28 cellular contexts compared by ENCODE assay signal in the genomic region with DNA sequence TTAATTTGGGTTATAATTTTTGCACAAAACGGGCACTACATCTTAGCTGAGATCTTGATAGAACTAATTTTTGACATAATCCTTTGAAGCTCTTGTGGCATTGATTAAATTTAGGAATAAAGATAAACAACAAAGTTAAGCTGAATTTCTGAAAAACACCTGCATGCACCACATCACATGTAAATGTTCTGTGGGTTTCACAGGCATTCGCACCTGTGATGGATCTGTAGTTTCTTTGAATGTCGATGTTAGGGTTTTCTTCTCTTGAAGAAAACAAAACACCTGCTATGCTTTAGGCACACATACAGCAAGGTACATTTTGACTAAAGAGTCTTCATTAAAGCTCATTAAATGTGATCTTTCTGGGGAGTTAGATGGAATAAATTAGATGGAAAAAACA.
DNase-seq lines count a peak whose midpoint lies in the region; ATAC-seq and TF ChIP-seq lines count a peak whose summit lies in the region.
"Had no signal": no experiment of that assay in that cellular context is flagged by ENCODE, and none has a peak within 500 bp of the region (broad histone marks: within the 10 kb centered on the region; RNA-seq: fewer than 3 reads in every experiment).

No MANE protein-coding gene starts in this region.

- CTCF ChIA-PET in T-cell (lab: Charles Lee): interaction anchor here (0.7 to 1.7 kb wide), 5 partner anchors 8 to 189 kb away, joined by 3 to 8 read pairs (median 3); no protein-coding TSS in a partner anchor
- CTCF ChIA-PET in naive thymus-derived CD4-positive, alpha-beta T cell (lab: Charles Lee): interaction anchor here (1.0 to 1.7 kb wide), 4 partner anchors 11 to 129 kb away, joined by 3 to 12 read pairs (median 4); no protein-coding TSS in a partner anchor
- CTCF ChIA-PET in HEK293T (lab: Yijun Ruan, JAX): interaction anchor here (0.5 kb wide), 1 partner anchor 80 kb away, joined by 3 read pairs; no protein-coding TSS in a partner anchor

- peak overlapping the region; percentile 70 for H3K27ac Mint-ChIP-seq in activated T-cell treated with anti-CD3 and anti-CD28 coated beads, Interleukin-2, amount 50 U/mL, for 72 hours
- peak overlapping the region; percentile 84 to 89 for H3K27ac Mint-ChIP-seq in T-cell
- H3K27ac Mint-ChIP-seq in naive thymus-derived CD4-positive, alpha-beta T cell: peak overlapping the region; percentile 9 to 100 (median 97)
- H3K27ac Mint-ChIP-seq: activated naive CD8-positive, alpha-beta T cell treated with anti-CD3 and anti-CD28 coated beads, Interleukin-2, amount 10 ng/mL, durations not matched to agents 7 days and 5 days; H9; nephron had no signal

- no peak for DNase-seq in activated T-cell treated with anti-CD3 and anti-CD28 coated beads, Interleukin-2, amount 50 U/mL, for 72 hours
- no peak for DNase-seq in activated T-cell treated with anti-CD3 and anti-CD28 coated beads, Interleukin-2, amount 50 U/mL, for 1 hour
- peak; percentile 18 for DNase-seq in GM12865 (ENCODE audit: low read depth)
- DNase-seq in T-cell: peak in 7 of 34 experiments; percentile 21 to 52 (median 36)
- peak in 7 of 9 donors; percentile 48 to 83 (median 77) for DNase-seq in naive thymus-derived CD4-positive, alpha-beta T cell
- DNase-seq in HEK293T (ENCODE audit: extremely low spot score): no peak
- no peak for DNase-seq in stimulated activated CD4-positive, alpha-beta T cell treated with anti-CD3 and anti-CD28 coated beads, Interleukin-4, amount 100 ng/mL, for 24 hours
- DNase-seq in GM13976 (ENCODE audit: low spot score): no peak
- DNase-seq: ACHN; activated CD4-positive, alpha-beta T cell treated with anti-CD3 and anti-CD28 coated beads for 48 hours; activated naive CD8-positive, alpha-beta T cell treated with anti-CD3 and anti-CD28 coated beads, Interleukin-2, amount 10 ng/mL, durations not matched to agents 7 days and 5 days; effector memory CD4-positive, alpha-beta T cell; foreskin melanocyte; H9; hippocampal formation; IMR-90; left lung; NCI-H526 treated with DMSO at 0.1 percent for 48 hours; stimulated activated CD4-positive, alpha-beta T cell treated with anti-CD3 and anti-CD28 coated beads, Interleukin-15, amount 100 ng/mL, for 24 hours; stimulated activated CD8-positive, alpha-beta memory T cell treated with anti-CD3 and anti-CD28 coated beads, Interleukin-4, amount 100 ng/mL, for 48 hours; SW 1271; uterus had no signal

- no peak for ATAC-seq in activated T-cell treated with anti-CD3 and anti-CD28 coated beads, Interleukin-2, amount 50 U/mL, for 72 hours (replicated peaks in 1 of 2)
- peak in 3 of 4 experiments; percentile 30 to 68 (median 32) for ATAC-seq in T-cell (replicated peaks in 1 of 4)
- peak; percentile 68 for ATAC-seq in naive thymus-derived CD4-positive, alpha-beta T cell
- ATAC-seq: esophagus mucosa, left lung, Right ventricle myocardium inferior, sciatic nerve had no signal

- H3K27me3 ChIP-seq in naive thymus-derived CD4-positive, alpha-beta T cell (ENCODE audit: control insufficient read depth in 2 of 2, insufficient read depth in 2 of 2, low read length in 2 of 2): no peaks in the 10 kb centered on the region
- H3K27me3 ChIP-seq: BLaER1, left lung, uterus had no signal

- no peak for TF ChIP-seq CTCF in GM12865 (IDR thresholded peaks at IDR 0.05; ENCODE audit: insufficient read depth, low read depth, low read length, missing control alignments)
- no peak for TF ChIP-seq CTCF in GM13976 (IDR thresholded peaks at IDR 0.05; ENCODE audit: borderline replicate concordance, control extremely low read depth, extremely low read depth, insufficient read depth, missing control alignments)

- peaks cover 0 to 2% of the 10 kb centered on the region in 2 donors for H3K9me3 Mint-ChIP-seq in activated T-cell treated with anti-CD3 and anti-CD28 coated beads, Interleukin-2, amount 50 U/mL, for 72 hours
- H3K9me3 Mint-ChIP-seq in T-cell: no peaks in the 10 kb centered on the region
- H3K9me3 Mint-ChIP-seq in naive thymus-derived CD4-positive, alpha-beta T cell: peaks cover 0 to 15% (median 1%) of the 10 kb centered on the region in 11 donors
- H3K9me3 Mint-ChIP-seq: activated naive CD8-positive, alpha-beta T cell treated with anti-CD3 and anti-CD28 coated beads, Interleukin-2, amount 10 ng/mL, durations not matched to agents 7 days and 5 days; nephron had no signal

- peaks cover 10 to 52% of the 10 kb centered on the region in 2 donors for H3K36me3 Mint-ChIP-seq in activated T-cell treated with anti-CD3 and anti-CD28 coated beads, Interleukin-2, amount 50 U/mL, for 72 hours (ENCODE audit: insufficient read depth in 2 of 2)
- H3K36me3 Mint-ChIP-seq in T-cell: peaks cover 71% of the 10 kb centered on the region
- peaks cover 9 to 52% (median 47%) of the 10 kb centered on the region in 5 donors for H3K36me3 Mint-ChIP-seq in naive thymus-derived CD4-positive, alpha-beta T cell

- peaks cover 0 to 7% (median 2%) of the 10 kb centered on the region in 3 experiments for H3K36me3 ChIP-seq in naive thymus-derived CD4-positive, alpha-beta T cell (ENCODE audit: control insufficient read depth in 2 of 3, insufficient read depth in 3 of 3, low read length in 3 of 3)
- H3K36me3 ChIP-seq: uterus had no signal

- intact Hi-C loops in naive thymus-derived CD4-positive, alpha-beta T cell (cut with micrococcal nuclease): loop anchor here in 1 of 2 donors (1.0 kb wide), 3 partner anchors 10 to 16 kb away; no protein-coding TSS in a partner anchor

- peak overlapping the region in 1 of 2 donors; percentile 39 for H3K4me3 Mint-ChIP-seq in activated T-cell treated with anti-CD3 and anti-CD28 coated beads, Interleukin-2, amount 50 U/mL, for 72 hours
- peak overlapping the region in 1 of 3 donors; percentile 61 for H3K4me3 Mint-ChIP-seq in T-cell
- H3K4me3 Mint-ChIP-seq in naive thymus-derived CD4-positive, alpha-beta T cell: peak overlapping the region in 9 of 10 donors; percentile 12 to 74 (median 39)
- H3K4me3 Mint-ChIP-seq: activated naive CD8-positive, alpha-beta T cell treated with anti-CD3 and anti-CD28 coated beads, Interleukin-2, amount 10 ng/mL, durations not matched to agents 7 days and 5 days; H9; nephron had no signal

- H3K4me3 ChIP-seq in GM12865 (ENCODE audit: low read depth, low read length): no peak overlapping the region
- no peak overlapping the region for H3K4me3 ChIP-seq in naive thymus-derived CD4-positive, alpha-beta T cell (ENCODE audit: low read length)
- H3K4me3 ChIP-seq: BLaER1, left lung, uterus had no signal

- peaks cover 0 to 78% of the 10 kb centered on the region in 2 donors for H3K4me1 ChIP-seq in naive thymus-derived CD4-positive, alpha-beta T cell (ENCODE audit: control insufficient read depth in 2 of 2, insufficient read depth in 2 of 2, low read length in 2 of 2)
- H3K4me1 ChIP-seq: left lung, parathyroid adenoma, uterus had no signal

- peak overlapping the region; percentile 84 for H3K27ac ChIP-seq in naive thymus-derived CD4-positive, alpha-beta T cell (ENCODE audit: low read depth, low read length)
- H3K27ac ChIP-seq: BLaER1, left lung, parathyroid adenoma, uterus had no signal

- in situ Hi-C loops in GM13976 (cut with MboI; ENCODE audit: low sequenced_read_pairs, unreplicated experiment): no loop called here

- H3K4me1 Mint-ChIP-seq in activated T-cell treated with anti-CD3 and anti-CD28 coated beads, Interleukin-2, amount 50 U/mL, for 72 hours (ENCODE audit: low read depth): peaks cover 69% of the 10 kb centered on the region
- peaks cover 57 to 91% (median 67%) of the 10 kb centered on the region in 3 donors for H3K4me1 Mint-ChIP-seq in T-cell
- peaks cover 33 to 94% (median 89%) of the 10 kb centered on the region in 7 donors for H3K4me1 Mint-ChIP-seq in naive thymus-derived CD4-positive, alpha-beta T cell
- H3K4me1 Mint-ChIP-seq: nephron had no signal

- H3K27me3 Mint-ChIP-seq in activated T-cell treated with anti-CD3 and anti-CD28 coated beads, Interleukin-2, amount 50 U/mL, for 72 hours (ENCODE audit: low read depth): no peaks in the 10 kb centered on the region
- no peaks in the 10 kb centered on the region for H3K27me3 Mint-ChIP-seq in T-cell
- H3K27me3 Mint-ChIP-seq in naive thymus-derived CD4-positive, alpha-beta T cell: no peaks in the 10 kb centered on the region
- H3K27me3 Mint-ChIP-seq: activated naive CD8-positive, alpha-beta T cell treated with anti-CD3 and anti-CD28 coated beads, Interleukin-2, amount 10 ng/mL, durations not matched to agents 7 days and 5 days had no signal

- POLR2A ChIA-PET in T-cell (lab: Charles Lee) (interaction anchor here in 1 of 2 donors (0.9 kb wide), 1 partner anchor 43 kb away, joined by 3 read pairs; no protein-coding TSS in a partner anchor), HEK293T (lab: Yijun Ruan, JAX) (no interaction called here)
- POLR2A ChIA-PET in naive thymus-derived CD4-positive, alpha-beta T cell (lab: Charles Lee): interaction anchor here (0.6 to 1.7 kb wide), 5 partner anchors 9 to 60 kb away, joined by 3 to 6 read pairs (median 4); a partner anchor contains a TSS

- no peaks in the 10 kb centered on the region for H3K9me3 ChIP-seq in naive thymus-derived CD4-positive, alpha-beta T cell (ENCODE audit: control insufficient read depth in 2 of 3, low read length in 3 of 3)
- H3K9me3 ChIP-seq: left lung, uterus had no signal

TF ChIP-seq in HEK293T, 16 proteins besides CTCF, POLR2A, EP300 and RAD21 (continues in another document):
- TF ChIP-seq FOXA1 (IDR thresholded peaks at IDR 0.05) (no peak), NFRKB (IDR thresholded peaks at IDR 0.05) (no peak), ELF4 (IDR thresholded peaks at IDR 0.05) (no peak), HDGF (IDR thresholded peaks at IDR 0.05; ENCODE audit: borderline replicate concordance) (no peak), ZNF384 (IDR thresholded peaks at IDR 0.05) (no peak), TARDBP (IDR thresholded peaks at IDR 0.05) (no peak), CTBP1 (IDR thresholded peaks at IDR 0.05; ENCODE audit: borderline replicate concordance) (no peak), FOXK2 (IDR thresholded peaks at IDR 0.05) (no peak), SP1 (IDR thresholded peaks at IDR 0.05) (no peak), L3MBTL2 (conservative IDR thresholded peaks at IDR 0.05) (no peak), ARNT (IDR thresholded peaks at IDR 0.05) (no peak), SUZ12 (IDR thresholded peaks at IDR 0.05) (no peak), FOXM1 (IDR thresholded peaks at IDR 0.05; ENCODE audit: borderline replicate concordance) (no peak), LEF1 (IDR thresholded peaks at IDR 0.05; ENCODE audit: borderline replicate concordance) (no peak)
- TF ChIP-seq, protein P1, sequence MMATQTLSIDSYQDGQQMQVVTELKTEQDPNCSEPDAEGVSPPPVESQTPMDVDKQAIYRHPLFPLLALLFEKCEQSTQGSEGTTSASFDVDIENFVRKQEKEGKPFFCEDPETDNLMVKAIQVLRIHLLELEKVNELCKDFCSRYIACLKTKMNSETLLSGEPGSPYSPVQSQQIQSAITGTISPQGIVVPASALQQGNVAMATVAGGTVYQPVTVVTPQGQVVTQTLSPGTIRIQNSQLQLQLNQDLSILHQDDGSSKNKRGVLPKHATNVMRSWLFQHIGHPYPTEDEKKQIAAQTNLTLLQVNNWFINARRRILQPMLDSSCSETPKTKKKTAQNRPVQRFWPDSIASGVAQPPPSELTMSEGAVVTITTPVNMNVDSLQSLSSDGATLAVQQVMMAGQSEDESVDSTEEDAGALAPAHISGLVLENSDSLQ (IDR thresholded peaks at IDR 0.05): no peak

Comparison
In these comparisons a context has a peak if more than half of its experiments do, and no peak if none do; other contexts are left out.
1. ATAC-seq: peak in T-cell (3 of 4) and naive thymus-derived CD4-positive, alpha-beta T cell (single experiment); none in activated T-cell treated with anti-CD3 and anti-CD28 coated beads, Interleukin-2, amount 50 U/mL, for 72 hours (0 of 2).
2. DNase-seq: peak in GM12865 (single experiment) and naive thymus-derived CD4-positive, alpha-beta T cell (7 of 9); none in activated T-cell treated with anti-CD3 and anti-CD28 coated beads, Interleukin-2, amount 50 U/mL, for 72 hours (0 of 2), activated T-cell treated with anti-CD3 and anti-CD28 coated beads, Interleukin-2, amount 50 U/mL, for 1 hour (single experiment), HEK293T (single experiment), stimulated activated CD4-positive, alpha-beta T cell treated with anti-CD3 and anti-CD28 coated beads, Interleukin-4, amount 100 ng/mL, for 24 hours (single experiment) and GM13976 (single experiment).
3. Peak in every context shown above with its lines, with median percentiles within 50 percentile points of each other: H3K27ac Mint-ChIP-seq.